In the genomic region with DNA sequence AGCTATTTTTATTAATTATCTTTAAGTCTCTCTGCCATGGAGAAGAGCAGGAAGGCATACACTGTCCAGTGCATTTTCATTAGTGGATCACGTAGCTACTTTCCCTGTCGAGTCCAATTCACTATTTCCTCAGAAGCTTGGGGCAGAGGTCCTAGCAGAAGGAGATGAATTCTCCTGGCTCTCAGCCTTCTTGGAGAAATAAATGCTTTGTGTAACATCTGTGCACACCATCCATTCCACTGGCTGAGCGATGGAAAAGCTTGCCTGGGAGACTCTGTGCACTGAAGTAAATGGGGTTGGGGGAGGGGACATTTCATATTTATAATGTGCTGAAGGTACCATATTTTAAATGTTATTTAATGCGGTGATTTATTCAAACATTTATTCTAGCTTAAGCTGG, we compare ENCODE assay signal across 25 cellular contexts. TPM values are rescaled to one million over a fixed set of nuclear protein-coding genes. Genes with fewer than 3 reads are reported as not detected.
"Had no signal": no experiment of that assay in that cellular context is flagged by ENCODE, and none has a peak within 500 bp of the region (broad histone marks: within the 10 kb centered on the region; RNA-seq: fewer than 3 reads in every experiment).

No MANE protein-coding gene starts in this region.

- H3K27me3 ChIP-seq: vagina had no signal

- H3K36me3 ChIP-seq: heart left ventricle, sigmoid colon, thoracic aorta, vagina had no signal

- H3K27ac ChIP-seq: heart left ventricle, sigmoid colon, thoracic aorta, vagina had no signal

- H3K4me3 ChIP-seq: heart left ventricle, sigmoid colon, thoracic aorta, vagina had no signal

- DNase-seq: activated CD4-positive, alpha-beta T cell treated with anti-CD3 and anti-CD28 coated beads for 48 hours; activated CD8-positive, alpha-beta memory T cell treated with anti-CD3 and anti-CD28 coated beads, Interleukin-2, amount 10 ng/mL, durations not matched to agents 7 days and 5 days; activated CD8-positive, alpha-beta T cell treated with anti-CD3 and anti-CD28 coated beads for 36 hours; activated effector memory CD4-positive, alpha-beta T cell treated with anti-CD3 and anti-CD28 coated beads, Interleukin-2, amount 50 U/mL, for 16 hours; activated naive CD4-positive, alpha-beta T cell treated with anti-CD3 and anti-CD28 coated beads, Interleukin-2, amount 50 U/mL, for 16 hours; activated naive CD8-positive, alpha-beta T cell treated with anti-CD3 and anti-CD28 coated beads, Interleukin-2, amount 50 U/mL, for 24 hours; activated T-cell treated with anti-CD3 and anti-CD28 coated beads for 4 hours; aorta; dermis blood vessel endothelial cell; effector memory CD4-positive, alpha-beta T cell; heart left ventricle; left ventricle myocardium superior; naive thymus-derived CD8-positive, alpha-beta T cell; retina; sigmoid colon; stimulated activated CD4-positive, alpha-beta T cell treated with anti-CD3 and anti-CD28 coated beads, Interleukin-4, amount 100 ng/mL, for 1 hour; stimulated activated naive CD4-positive, alpha-beta T cell had no signal

- H3K9me3 ChIP-seq: sigmoid colon, thoracic aorta, vagina had no signal

- H3K4me1 ChIP-seq: heart left ventricle, sigmoid colon, vagina had no signal

RNA-seq across cellular contexts. Expression of a gene that starts 23.4 kb away (rescaled TPM):
- total RNA-seq: activated CD8-positive, alpha-beta memory T cell treated with anti-CD3 and anti-CD28 coated beads, Interleukin-2, amount 10 ng/mL, durations not matched to agents 7 days and 5 days; activated CD8-positive, alpha-beta T cell treated with anti-CD3 and anti-CD28 coated beads for 36 hours; aorta; cardiac septum; dermis blood vessel endothelial cell; heart left ventricle; left ventricle myocardium superior; mammary epithelial cell; mesothelial cell of epicardium; naive thymus-derived CD8-positive, alpha-beta T cell; osteoblast; progenitor cell of endocrine pancreas; sigmoid colon; thoracic aorta; vagina had no signal
- polyA plus RNA-seq: aorta; esophagus; heart left ventricle; mammary epithelial cell; naive thymus-derived CD8-positive, alpha-beta T cell; sigmoid colon had no signal
